Comparison of ENCODE assay signal across 12 cellular contexts in the genomic region with DNA sequence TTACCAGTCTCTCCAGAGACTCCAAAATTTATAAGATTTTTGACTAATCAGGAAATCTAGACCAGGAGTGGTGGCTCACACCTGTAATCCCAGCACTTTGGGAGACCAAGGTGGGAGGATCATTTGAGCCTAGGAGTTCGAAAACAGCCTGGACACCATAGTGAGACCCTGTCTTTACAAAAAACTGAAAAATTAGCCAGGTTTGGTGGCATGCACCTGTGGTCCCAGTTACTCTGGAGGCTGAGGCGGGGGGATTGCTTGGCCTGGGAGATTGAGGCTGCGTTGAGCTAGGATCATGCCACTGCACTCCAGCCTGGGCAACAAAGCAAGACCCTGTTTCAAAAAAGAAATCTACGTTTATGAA. TPM values are rescaled to one million over a fixed set of nuclear protein-coding genes. Genes with fewer than 3 reads are reported as not detected.
DNase-seq lines count a peak whose midpoint lies in the region; ATAC-seq, FAIRE-seq and TF ChIP-seq lines count a peak whose summit lies in the region.
"Had no signal": no experiment of that assay in that cellular context is flagged by ENCODE, and none has a peak within 500 bp of the region (broad histone marks: within the 10 kb centered on the region; RNA-seq: fewer than 3 reads in every experiment).

No MANE protein-coding gene starts in this region.

- peaks cover 65% of the 10 kb centered on the region for H3K36me3 ChIP-seq in CD4-positive, CD25-positive, alpha-beta regulatory T cell (ENCODE audit: control insufficient read depth, insufficient read depth, low read length)
- peaks cover 25 to 86% of the 10 kb centered on the region in 2 experiments for H3K36me3 ChIP-seq in HEK293 (ENCODE audit: control insufficient read depth in 2 of 2, insufficient read depth in 1 of 2, low read length in 2 of 2)
- peaks cover 71% of the 10 kb centered on the region for H3K36me3 ChIP-seq in K562 (ENCODE audit: control insufficient read depth, insufficient read depth, low read length)
- H3K36me3 ChIP-seq in neural progenitor cell: peaks cover 3% of the 10 kb centered on the region

- H4K20me1 ChIP-seq in K562 (replicated peaks; ENCODE audit: control insufficient read depth, insufficient read depth, low read length) (no peaks in the 10 kb centered on the region), neural progenitor cell (ENCODE audit: low read depth) (peaks cover 22% of the 10 kb centered on the region)

- no peaks in the 10 kb centered on the region for H3K9me3 Mint-ChIP-seq in CD4-positive, CD25-positive, alpha-beta regulatory T cell
- H3K9me3 Mint-ChIP-seq in neural progenitor cell: no peaks in the 10 kb centered on the region

- no peaks in the 10 kb centered on the region for H3K9me3 ChIP-seq in CD4-positive, CD25-positive, alpha-beta regulatory T cell (ENCODE audit: control insufficient read depth in 2 of 2, low read length in 2 of 2)
- H3K9me3 ChIP-seq in HEK293 (ENCODE audit: control insufficient read depth, insufficient read depth, low read depth, low read length) (no peaks in the 10 kb centered on the region), K562 (replicated peaks; ENCODE audit: control insufficient read depth, insufficient read depth, low read depth, low read length) (no peaks in the 10 kb centered on the region), neural progenitor cell (ENCODE audit: low read depth) (no peaks in the 10 kb centered on the region)
- H3K9me3 ChIP-seq: Peyer's patch had no signal

- peak overlapping the region; percentile 82 for H3K27ac ChIP-seq in CD4-positive, CD25-positive, alpha-beta regulatory T cell (ENCODE audit: insufficient read depth, low read length, poor library complexity, severe bottlenecking)
- H3K27ac ChIP-seq in HEK293 (ENCODE audit: extremely low read depth, low read depth, low read length) (no peak overlapping the region), K562 (ENCODE audit: extremely low read depth, low read depth, low read length) (no peak overlapping the region), neural progenitor cell (no peak overlapping the region)

- H3K9ac ChIP-seq in K562 (ENCODE audit: insufficient read depth in 1 of 2, low read depth in 2 of 2, low read length in 2 of 2): no peak overlapping the region
- H3K9ac ChIP-seq in neural progenitor cell: no peak overlapping the region

- H3K4me3 ChIP-seq in CD4-positive, CD25-positive, alpha-beta regulatory T cell (ENCODE audit: low read depth, low read length): peak overlapping the region; percentile 44
- H3K4me3 ChIP-seq in HEK293 (ENCODE audit: low read depth, low read length) (no peak overlapping the region), K562 (no peak overlapping the region), neural progenitor cell (no peak overlapping the region)
- H3K4me3 ChIP-seq: lung, Peyer's patch had no signal

- no peak for TF ChIP-seq POLR2A in K562 (conservative IDR thresholded peaks at IDR 0.05)

- H3K4me2 ChIP-seq in K562 (ENCODE audit: insufficient read depth, low read length) (no peak overlapping the region), neural progenitor cell (no peak overlapping the region)

- POLR2A ChIA-PET in HEK293 (lab: Yijun Ruan, JAX): interaction anchor here (0.9 to 1.5 kb wide), 3 partner anchors 15 to 136 kb away, joined by 3 to 5 read pairs (median 5); no protein-coding TSS in a partner anchor
- POLR2A ChIA-PET in K562 (lab: Yijun Ruan, JAX): interaction anchor here (0.7 to 2.1 kb wide), 9 partner anchors 9 to 115 kb away, joined by 3 to 8 read pairs (median 3); partner anchors contain the start of genes AQP10 and UBAP2L

- H3K79me2 ChIP-seq in K562 (ENCODE audit: control insufficient read depth, insufficient read depth, low read length) (no peaks in the 10 kb centered on the region), neural progenitor cell (ENCODE audit: low read depth) (no peaks in the 10 kb centered on the region)

- H3K4me3 Mint-ChIP-seq in CD4-positive, CD25-positive, alpha-beta regulatory T cell: peak overlapping the region; percentile 82 to 89 (median 84)
- H3K4me3 Mint-ChIP-seq in neural progenitor cell: no peak overlapping the region

- TF ChIP-seq CTCF in HEK293 (tag by site-specific recombination; IDR thresholded peaks at IDR 0.05) (no peak), K562 (IDR thresholded peaks at IDR 0.05 in 2 of 3, conservative IDR thresholded peaks at IDR 0.05 in 1 of 3; ENCODE audit: insufficient read depth in 2 of 3, low read depth in 1 of 3, low read length in 3 of 3) (0 out of 6 replicates have a peak, but pooled peaks of 1 of the 3 experiments have one; percentile 5), neural progenitor cell (IDR thresholded peaks at IDR 0.05) (peak; percentile 3)

- FAIRE-seq in K562 (lab: Jason Lieb, UNC): no peak
- FAIRE-seq: astrocyte had no signal

- in situ Hi-C loops in K562 (cut with MboI): loop anchor here (5.0 kb wide), 2 partner anchors 58 to 143 kb away; partner anchors contain the start of gene TPM3

- CTCF ChIA-PET in HEK293 (lab: Yijun Ruan, JAX) (interaction anchor here (0.5 to 4.0 kb wide), 39 partner anchors 9 to 1951 kb away, joined by 3 to 68 read pairs (median 5); partner anchors contain the start of genes ATP8B2 and TPM3), K562 (lab: Yijun Ruan, JAX; ENCODE audit: low intra/inter-chr PET ratio) (interaction anchor here (0.8 to 2.0 kb wide), 3 partner anchors 59 to 136 kb away, joined by 3 to 9 read pairs (median 4); partner anchors contain the start of gene HAX1)

- no peaks in the 10 kb centered on the region for H3K9me1 ChIP-seq in K562 (ENCODE audit: control insufficient read depth, insufficient read depth, low read length)

- DNase-seq in CD4-positive, CD25-positive, alpha-beta regulatory T cell: no peak
- DNase-seq in K562 (ENCODE audit: extremely low read depth in 1 of 4, low spot score in 3 of 4): no peak
- no peak for DNase-seq in neural progenitor cell (ENCODE audit: low spot score)
- DNase-seq in GM19238 (ENCODE audit: insufficient read length, low spot score): no peak
- DNase-seq in head of caudate nucleus: no peak
- no peak for DNase-seq in germinal center (ENCODE audit: low spot score)

- no TSS peak for BruUV-seq in K562 (replicated peaks; lab: Mats Ljungman, UMichigan)

- no peak for TF ChIP-seq EP300 in K562 (IDR thresholded peaks at IDR 0.05; ENCODE audit: low read length)

- no peak overlapping the region for H2AFZ ChIP-seq in K562 (ENCODE audit: low read depth, low read length)
- H2AFZ ChIP-seq in neural progenitor cell (replicated peaks): no peak overlapping the region

- peaks cover 96% of the 10 kb centered on the region for H3K4me1 ChIP-seq in CD4-positive, CD25-positive, alpha-beta regulatory T cell (ENCODE audit: control insufficient read depth, insufficient read depth, low read length, poor library complexity, severe bottlenecking)
- H3K4me1 ChIP-seq in HEK293 (ENCODE audit: control insufficient read depth, insufficient read depth, low read length): no peaks in the 10 kb centered on the region
- peaks cover 0 to 14% of the 10 kb centered on the region in 2 experiments; a peak in 3 of 5 replicates for H3K4me1 ChIP-seq in K562 (replicated peaks in 1 of 2; ENCODE audit: control insufficient read depth in 2 of 2, insufficient read depth in 2 of 2, low read length in 2 of 2)
- H3K4me1 ChIP-seq in neural progenitor cell: no peaks in the 10 kb centered on the region

- peaks cover 66% of the 10 kb centered on the region for H3K36me3 Mint-ChIP-seq in CD4-positive, CD25-positive, alpha-beta regulatory T cell
- peaks cover 30% of the 10 kb centered on the region for H3K36me3 Mint-ChIP-seq in neural progenitor cell

- no peaks in the 10 kb centered on the region for H3K27me3 ChIP-seq in CD4-positive, CD25-positive, alpha-beta regulatory T cell (ENCODE audit: control insufficient read depth, insufficient read depth, low read length)
- H3K27me3 ChIP-seq in K562 (ENCODE audit: control insufficient read depth in 2 of 2, insufficient read depth in 2 of 2, low read length in 2 of 2): no peaks in the 10 kb centered on the region
- no peaks in the 10 kb centered on the region for H3K27me3 ChIP-seq in neural progenitor cell
- H3K27me3 ChIP-seq: Peyer's patch had no signal

- ATAC-seq in CD4-positive, CD25-positive, alpha-beta regulatory T cell (ENCODE audit: low read depth in 2 of 2): no peak
- no peak for ATAC-seq in K562
- no peak for ATAC-seq in HG02870 (IDR thresholded peaks at IDR 0.05; ENCODE audit: unreplicated experiment)

- peaks cover 10% of the 10 kb centered on the region for H3F3A ChIP-seq in neural progenitor cell (ENCODE audit: low read depth)

- H3K4me1 Mint-ChIP-seq in CD4-positive, CD25-positive, alpha-beta regulatory T cell: peaks cover 25 to 94% (median 66%) of the 10 kb centered on the region in 4 donors
- H3K4me1 Mint-ChIP-seq in neural progenitor cell: no peaks in the 10 kb centered on the region

- intact Hi-C loops in K562 (cut with micrococcal nuclease): loop anchor here (1.0 to 2.0 kb wide), 3 partner anchors 58 to 149 kb away; no protein-coding TSS in a partner anchor
- intact Hi-C loops in head of caudate nucleus (cut with DNase I): loop anchor here (5.0 kb wide), 1 partner anchor 63 kb away; the partner anchor contains the start of gene HAX1

- no peak for TF ChIP-seq RAD21 in K562 (CRISPR knock-in tag; conservative IDR thresholded peaks at IDR 0.05 in 1 of 2, IDR thresholded peaks at IDR 0.05 in 1 of 2)

- no peaks in the 10 kb centered on the region for H3K27me3 Mint-ChIP-seq in CD4-positive, CD25-positive, alpha-beta regulatory T cell
- no peaks in the 10 kb centered on the region for H3K27me3 Mint-ChIP-seq in neural progenitor cell (ENCODE audit: insufficient read depth, low read depth)

- 72% methylated on average over 4 of the region's 4 CpGs for WGBS in K562 (ENCODE audit: insufficient coverage, low coverage, missing lambda C conversion rate)

- H3K27ac Mint-ChIP-seq in CD4-positive, CD25-positive, alpha-beta regulatory T cell: peak overlapping the region; percentile 89 to 98 (median 93)
- H3K27ac Mint-ChIP-seq in neural progenitor cell: no peak overlapping the region

RNA-seq across cellular contexts. Expression of gene ATP8B2, which starts 10.0 kb away (rescaled TPM):
- total RNA-seq in CD4-positive, CD25-positive, alpha-beta regulatory T cell: 267 TPM
- 100 to 1,000 TPM in 2 of 4 donors, 10 to 100 TPM in 2; 76.0 to 127 (median 104) TPM for polyA plus RNA-seq in CD4-positive, CD25-positive, alpha-beta regulatory T cell
- total RNA-seq in K562 (2011; cell fraction: chromatin; rRNA removed; ENCODE audit: low replicate concordance): 111 and 197 TPM in 2 replicates
- 114 and 120 TPM in 2 replicates for total RNA-seq in K562 (2011; cell fraction: nucleolus; rRNA removed)
- total RNA-seq in K562 (2011; cell fraction: nucleoplasm; rRNA removed): 96.1 and 116 TPM in 2 replicates
- total RNA-seq in K562 (2014; rRNA removed): 33.2 and 53.4 TPM in 2 replicates
- 16.0 and 16.9 TPM in 2 replicates for total RNA-seq in K562 (2014; rRNA removed; fragmentation: Illumina TruSeq; extraction: Trizol)
- 12.3 and 12.4 TPM in 2 replicates for total RNA-seq in K562 (2015; rRNA removed; fragmentation: Illumina TruSeq; extraction: Trizol)
- 28.4 and 29.8 TPM in 2 replicates for total RNA-seq in K562 (2021)
- 21.5 and 33.4 TPM in 2 replicates for polyA plus RNA-seq in K562 (2011; rRNA removed)
- polyA plus RNA-seq in K562 (2011; cell fraction: cytosol; rRNA removed): 40.1 and 47.5 TPM in 2 replicates
- polyA plus RNA-seq in K562 (2011; cell fraction: nucleus; rRNA removed): 95.1 and 98.0 TPM in 2 replicates
- 12.2 and 12.6 TPM in 2 replicates for polyA plus RNA-seq in K562 (2012)
- 18.4 and 22.1 TPM in 2 replicates for polyA plus RNA-seq in K562 (2014; fragmentation: Illumina TruSeq; extraction: Trizol)
- under 1 TPM; 0.27 to 0.58 TPM for polyA plus RNA-seq in K562 (2014; fragmentation: Nextera tagmentation; extraction: Ambion mirVana)
- 23.8 and 29.4 TPM in 2 replicates for polyA plus RNA-seq in K562 (2014; rRNA removed)
- polyA minus RNA-seq in K562 (2011; rRNA and poly(A)+ RNA removed): 24.4 and 25.3 TPM in 2 replicates
- polyA minus RNA-seq in K562 (2011; cell fraction: cytosol; rRNA and poly(A)+ RNA removed): 14.8 and 19.1 TPM in 2 replicates
- polyA minus RNA-seq in K562 (2011; cell fraction: nucleus; rRNA and poly(A)+ RNA removed): 25.3 and 46.8 TPM in 2 replicates
- 41.6 and 63.4 TPM in 2 replicates for total RNA-seq in neural progenitor cell (ENCODE audit: low replicate concordance)

RNA-seq across cellular contexts. Expression of gene AQP10, which starts 14.4 kb away (rescaled TPM):
- total RNA-seq in CD4-positive, CD25-positive, alpha-beta regulatory T cell: 0.81 TPM
- not detected for polyA plus RNA-seq in CD4-positive, CD25-positive, alpha-beta regulatory T cell
- 12.4 and 39.7 TPM in 2 replicates for total RNA-seq in K562 (2011; cell fraction: chromatin; rRNA removed; ENCODE audit: low replicate concordance)
- 21.6 and 25.0 TPM in 2 replicates for total RNA-seq in K562 (2011; cell fraction: nucleolus; rRNA removed)
- 21.3 and 24.8 TPM in 2 replicates for total RNA-seq in K562 (2011; cell fraction: nucleoplasm; rRNA removed)
- total RNA-seq in K562 (2014; rRNA removed) (1.9 and 2.1 TPM in 2 replicates), K562 (2014; rRNA removed; fragmentation: Illumina TruSeq; extraction: Trizol) (1.7 and 1.9 TPM in 2 replicates), K562 (2015; rRNA removed; fragmentation: Illumina TruSeq; extraction: Trizol) (1.3 and 1.5 TPM in 2 replicates), K562 (2021) (3.7 and 4.9 TPM in 2 replicates), neural progenitor cell (ENCODE audit: low replicate concordance) (not detected in 2 replicates)
- polyA plus RNA-seq in K562 (2011; rRNA removed) (9.7 and 20.6 TPM in 2 replicates), K562 (2014; fragmentation: Illumina TruSeq; extraction: Trizol) (5.6 and 7.4 TPM in 2 replicates), K562 (2014; fragmentation: Nextera tagmentation; extraction: Ambion mirVana) (under 1 TPM; 0.37 to 0.56 TPM), K562 (2014; rRNA removed) (4.5 and 5.0 TPM in 2 replicates)
- 16.4 and 28.3 TPM in 2 replicates for polyA plus RNA-seq in K562 (2011; cell fraction: cytosol; rRNA removed)
- 46.5 and 76.2 TPM in 2 replicates for polyA plus RNA-seq in K562 (2011; cell fraction: nucleus; rRNA removed)
- polyA plus RNA-seq in K562 (2012): 6.3 and 8.5 TPM in 2 replicates
- 4.2 and 5.3 TPM in 2 replicates for polyA minus RNA-seq in K562 (2011; rRNA and poly(A)+ RNA removed)
- polyA minus RNA-seq in K562 (2011; cell fraction: cytosol; rRNA and poly(A)+ RNA removed): 2.0 and 5.8 TPM in 2 replicates
- polyA minus RNA-seq in K562 (2011; cell fraction: nucleus; rRNA and poly(A)+ RNA removed): 6.1 and 21.7 TPM in 2 replicates
- total RNA-seq: astrocyte, HT-29 had no signal
